ENCODE assay signal across 22 cellular contexts in genomic region chr1:116880952-116881351, GRCh38. TPM values are rescaled to one million over a fixed set of nuclear protein-coding genes. Genes with fewer than 3 reads are reported as not detected.
DNase-seq lines count a peak whose midpoint lies in the region; FAIRE-seq and TF ChIP-seq lines count a peak whose summit lies in the region.
"Had no signal": no experiment of that assay in that cellular context is flagged by ENCODE, and none has a peak within 500 bp of the region (broad histone marks: within the 10 kb centered on the region; RNA-seq: fewer than 3 reads in every experiment).

No MANE protein-coding gene starts in this region.

- peak overlapping the region in 4 of 11 experiments; percentile 1 to 90 (median 89); a peak in 5 of 22 replicates for H3K27ac ChIP-seq in BLaER1 treated with 17β-estradiol and CSF1 and Interleukin-3, amounts not matched to agents 10 nM and 100 nM
- no peak overlapping the region for H3K27ac ChIP-seq in astrocyte (ENCODE audit: low read depth, low read length)
- H3K27ac ChIP-seq: C4-2B, colonic mucosa, PC-9 had no signal

- H3K4me3 ChIP-seq in BLaER1 treated with 17β-estradiol and CSF1 and Interleukin-3, amounts not matched to agents 10 nM and 100 nM: peak overlapping the region in 1 of 10 experiments; percentile 16; a peak in 1 of 20 replicates
- H3K4me3 ChIP-seq in astrocyte (ENCODE audit: insufficient read depth, low read depth, low read length): no peak overlapping the region
- H3K4me3 ChIP-seq: colonic mucosa, PC-9, vagina had no signal

- no peaks in the 10 kb centered on the region for H3K79me2 ChIP-seq in astrocyte (ENCODE audit: insufficient read depth, low read length)

- no peaks in the 10 kb centered on the region for H3K9me3 ChIP-seq in BLaER1 treated with 17β-estradiol and CSF1 and Interleukin-3, amounts not matched to agents 10 nM and 100 nM (replicated peaks in 1 of 11)
- H3K9me3 ChIP-seq in astrocyte (ENCODE audit: insufficient read depth, low read depth, low read length): no peaks in the 10 kb centered on the region
- H3K9me3 ChIP-seq: colonic mucosa, vagina had no signal

- no peak overlapping the region for H3K4me3 Mint-ChIP-seq in astrocyte (ENCODE audit: unreplicated experiment)
- H3K4me3 Mint-ChIP-seq in glutamatergic neuron (ENCODE audit: unreplicated experiment): no peak overlapping the region
- H3K4me3 Mint-ChIP-seq in osteocyte (ENCODE audit: unreplicated experiment): no peak overlapping the region
- H3K4me3 Mint-ChIP-seq: activated CD8-positive, alpha-beta T cell treated with anti-CD3 and anti-CD28 coated beads for 36 hours; effector memory CD8-positive, alpha-beta T cell; HFFc6; stimulated activated memory B cell treated with anti-CD40 and anti-IgM and Interleukin-4, amounts not matched to agents 10 μg/mL and 1 μg/mL and 100 μg/mL, for 72 hours had no signal

- H3K27me3 Mint-ChIP-seq in astrocyte (ENCODE audit: low read depth, unreplicated experiment): no peaks in the 10 kb centered on the region
- H3K27me3 Mint-ChIP-seq in glutamatergic neuron (ENCODE audit: unreplicated experiment): peaks cover 3% of the 10 kb centered on the region
- H3K27me3 Mint-ChIP-seq in osteocyte (ENCODE audit: unreplicated experiment): no peaks in the 10 kb centered on the region
- H3K27me3 Mint-ChIP-seq: activated CD8-positive, alpha-beta T cell treated with anti-CD3 and anti-CD28 coated beads for 36 hours; effector memory CD8-positive, alpha-beta T cell had no signal

- H3K27me3 ChIP-seq in BLaER1 treated with 17β-estradiol and CSF1 and Interleukin-3, amounts not matched to agents 10 nM and 100 nM: no peaks in the 10 kb centered on the region
- H3K27me3 ChIP-seq in astrocyte (ENCODE audit: insufficient read depth, low read length): no peaks in the 10 kb centered on the region
- H3K27me3 ChIP-seq: colonic mucosa, vagina had no signal

- H3K9me3 Mint-ChIP-seq in astrocyte (ENCODE audit: unreplicated experiment) (no peaks in the 10 kb centered on the region), glutamatergic neuron (ENCODE audit: unreplicated experiment) (no peaks in the 10 kb centered on the region), osteocyte (ENCODE audit: unreplicated experiment) (no peaks in the 10 kb centered on the region)
- H3K9me3 Mint-ChIP-seq: activated CD8-positive, alpha-beta T cell treated with anti-CD3 and anti-CD28 coated beads for 36 hours; effector memory CD8-positive, alpha-beta T cell; HFFc6; stimulated activated memory B cell treated with anti-CD40 and anti-IgM and Interleukin-4, amounts not matched to agents 10 μg/mL and 1 μg/mL and 100 μg/mL, for 72 hours had no signal

- peaks cover 13% of the 10 kb centered on the region for H3K4me1 Mint-ChIP-seq in astrocyte (ENCODE audit: low read depth, unreplicated experiment)
- peaks cover 16% of the 10 kb centered on the region for H3K4me1 Mint-ChIP-seq in glutamatergic neuron (ENCODE audit: low read depth, unreplicated experiment)
- H3K4me1 Mint-ChIP-seq in osteocyte (ENCODE audit: unreplicated experiment): peaks cover 3% of the 10 kb centered on the region
- H3K4me1 Mint-ChIP-seq: stimulated activated memory B cell treated with anti-CD40 and anti-IgM and Interleukin-4, amounts not matched to agents 10 μg/mL and 1 μg/mL and 100 μg/mL, for 72 hours had no signal

- H3K27ac Mint-ChIP-seq in astrocyte (ENCODE audit: unreplicated experiment) (no peak overlapping the region), glutamatergic neuron (ENCODE audit: unreplicated experiment) (peak overlapping the region; percentile 49), osteocyte (ENCODE audit: unreplicated experiment) (peak overlapping the region; percentile 35)
- H3K27ac Mint-ChIP-seq: activated CD8-positive, alpha-beta T cell treated with anti-CD3 and anti-CD28 coated beads for 36 hours; effector memory CD8-positive, alpha-beta T cell; HFFc6; stimulated activated memory B cell treated with anti-CD40 and anti-IgM and Interleukin-4, amounts not matched to agents 10 μg/mL and 1 μg/mL and 100 μg/mL, for 72 hours had no signal

- H3K36me3 Mint-ChIP-seq in astrocyte (ENCODE audit: low read depth, unreplicated experiment) (no peaks in the 10 kb centered on the region), glutamatergic neuron (ENCODE audit: unreplicated experiment) (no peaks in the 10 kb centered on the region), osteocyte (ENCODE audit: unreplicated experiment) (no peaks in the 10 kb centered on the region)
- H3K36me3 Mint-ChIP-seq: stimulated activated memory B cell treated with anti-CD40 and anti-IgM and Interleukin-4, amounts not matched to agents 10 μg/mL and 1 μg/mL and 100 μg/mL, for 72 hours had no signal

- no peak overlapping the region for H2AFZ ChIP-seq in astrocyte (ENCODE audit: low read depth, low read length)
- H2AFZ ChIP-seq: PC-9 had no signal

- H3K4me1 ChIP-seq in BLaER1 treated with 17β-estradiol and CSF1 and Interleukin-3, amounts not matched to agents 10 nM and 100 nM: peaks cover 69 to 85% (median 80%) of the 10 kb centered on the region in 10 experiments
- H3K4me1 ChIP-seq in astrocyte (ENCODE audit: insufficient read depth, low read length): peaks cover 22% of the 10 kb centered on the region
- H3K4me1 ChIP-seq: colonic mucosa had no signal

- H3K4me2 ChIP-seq in BLaER1 treated with 17β-estradiol and CSF1 and Interleukin-3, amounts not matched to agents 10 nM and 100 nM: peak overlapping the region; percentile 14 to 99 (median 84); a peak in 17 of 22 replicates
- H3K4me2 ChIP-seq in astrocyte (ENCODE audit: low read length): no peak overlapping the region
- H3K4me2 ChIP-seq: PC-9 had no signal

- TF ChIP-seq CTCF in astrocyte (IDR thresholded peaks at IDR 0.05; ENCODE audit: insufficient read depth, low read depth, low read length) (no peak), glutamatergic neuron (IDR thresholded peaks at IDR 0.05; ENCODE audit: partially characterized antibody, unreplicated experiment) (no peak), osteocyte (IDR thresholded peaks at IDR 0.05) (no peak)

- no peaks in the 10 kb centered on the region for H4K20me1 ChIP-seq in BLaER1 treated with 17β-estradiol and CSF1 and Interleukin-3, amounts not matched to agents 10 nM and 100 nM
- H4K20me1 ChIP-seq in astrocyte (ENCODE audit: insufficient read depth, low read length): no peaks in the 10 kb centered on the region

- peak; percentile 29 for DNase-seq in astrocyte (ENCODE audit: low read depth)
- no peak for DNase-seq in glutamatergic neuron
- DNase-seq in osteocyte (ENCODE audit: extremely low spot score, unreplicated experiment): no peak
- no peak for DNase-seq in iPS-NIHi11 (ENCODE audit: low spot score)
- DNase-seq in activated CD8-positive, alpha-beta memory T cell treated with anti-CD3 and anti-CD28 coated beads for 24 hours: no peak
- no peak for DNase-seq in NCI-H345 (lab: John Stamatoyannopoulos, UW)
- no peak for DNase-seq in Ammon's horn (ENCODE audit: low spot score)
- DNase-seq: activated CD8-positive, alpha-beta T cell treated with anti-CD3 and anti-CD28 coated beads for 36 hours; Calu3; colonic mucosa; effector memory CD8-positive, alpha-beta T cell; EL; HFFc6; NCI-H1092 treated with DMSO at 0.1 percent for 48 hours; NCI-H2081; NK-92 treated with Interleukin-12 subunit alpha and Interleukin-12 subunit beta, amount 100 ng/mL, for 24 hours; stimulated activated CD4-positive, alpha-beta T cell treated with anti-CD3 and anti-CD28 coated beads, Interleukin-4, amount 100 ng/mL, for 1 hour had no signal

- no peaks in the 10 kb centered on the region for H3K36me3 ChIP-seq in BLaER1 treated with 17β-estradiol and CSF1 and Interleukin-3, amounts not matched to agents 10 nM and 100 nM
- H3K36me3 ChIP-seq in astrocyte (ENCODE audit: insufficient read depth, low read length): no peaks in the 10 kb centered on the region
- H3K36me3 ChIP-seq: colonic mucosa, vagina had no signal

- FAIRE-seq in astrocyte (lab: Jason Lieb, UNC): no peak

- no peak overlapping the region for H3K9ac ChIP-seq in BLaER1 treated with 17β-estradiol and CSF1 and Interleukin-3, amounts not matched to agents 10 nM and 100 nM
- H3K9ac ChIP-seq in astrocyte (ENCODE audit: low read length): no peak overlapping the region

RNA-seq across cellular contexts. Expression of gene PTGFRN, which starts 28.8 kb away (rescaled TPM):
- total RNA-seq in astrocyte (157 and 213 TPM in 2 replicates), glutamatergic neuron (ENCODE audit: unreplicated experiment) (61.2 TPM), osteocyte (51.1 and 52.9 TPM in 2 replicates)
